ENCODE assay signal across 8 cellular contexts in the genomic region with DNA sequence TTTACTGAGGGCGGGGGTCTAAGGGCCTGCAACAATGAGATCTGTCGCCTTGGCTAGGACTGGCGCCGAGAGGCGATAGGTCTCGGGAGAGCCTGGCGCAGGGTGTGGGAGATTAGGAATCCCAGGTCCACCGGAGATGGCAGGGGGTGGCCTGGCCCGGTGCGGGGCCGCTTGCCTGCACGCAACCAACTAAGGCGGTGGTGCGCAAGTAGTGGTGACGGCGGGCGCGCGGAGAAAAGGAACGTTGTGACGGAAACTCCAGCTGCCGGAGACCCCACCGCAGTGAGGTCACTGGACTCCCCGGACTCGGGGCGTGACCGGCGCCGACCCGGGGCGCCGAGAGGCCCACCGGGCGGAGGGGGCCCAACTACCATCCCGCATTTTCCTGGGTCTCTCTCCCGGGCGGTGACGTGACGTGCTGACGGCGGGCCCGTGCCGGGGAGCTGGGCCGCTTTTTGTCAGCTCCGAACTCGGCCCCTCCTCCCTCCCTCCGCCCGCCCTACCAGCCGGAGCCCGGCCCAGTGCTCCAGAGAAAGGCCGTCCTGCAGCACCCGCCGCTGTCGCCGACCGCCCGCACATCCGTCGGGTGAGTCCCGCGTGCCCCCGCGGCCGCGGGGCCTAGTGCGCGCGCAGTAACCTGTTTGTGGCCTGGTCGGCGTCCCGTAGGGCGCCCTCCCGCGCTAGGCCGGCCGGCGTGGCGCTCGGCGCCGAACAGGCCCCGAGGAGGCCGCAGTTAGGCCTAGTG. TPM values are rescaled to one million over a fixed set of nuclear protein-coding genes. Genes with fewer than 3 reads are reported as not detected.
DNase-seq lines count a peak whose midpoint lies in the region; ATAC-seq and TF ChIP-seq lines count a peak whose summit lies in the region.

TSS of gene ZFY (plus strand) at position 521 of the 745 bp plus-strand sequence. CDS start 18,556 bp downstream, outside the sequence.

- H3K9me2 ChIP-seq in SK-N-SH = no peaks in the 10 kb centered on the region

- no peak within 1 kb of the TSS for H3K4me3 ChIP-seq in SK-N-SH (ENCODE audit: low read depth in 2 of 2, low read length in 1 of 2)

- no peaks in the 10 kb centered on the region for H3K4me1 ChIP-seq in SK-N-SH (ENCODE audit: control insufficient read depth in 1 of 2, insufficient read depth in 2 of 2, low read depth in 1 of 2, low read length in 1 of 2)

- POLR2A ChIA-PET in SK-N-SH (lab: Yijun Ruan, JAX) = no interaction called here

- no peak within 1 kb of the TSS for H3K9ac ChIP-seq in SK-N-SH

- WGBS in SK-N-SH (ENCODE audit: low lambda C conversion rate) = no CpG with 5 or more reads among the region's 83 CpGs

- no peaks in the 10 kb centered on the region for H3K9me3 ChIP-seq in SK-N-SH

- H4K20me1 ChIP-seq in SK-N-SH (ENCODE audit: insufficient read depth) = no peaks in the 10 kb centered on the region

- peak; percentile 30 for ATAC-seq in GM19455 (IDR thresholded peaks at IDR 0.05; ENCODE audit: unreplicated experiment)

- no peak within 1 kb of the TSS for H3K4me2 ChIP-seq in SK-N-SH

- TF ChIP-seq CTCF in SK-N-SH (IDR thresholded peaks at IDR 0.05) = no peak

- no peak for TF ChIP-seq EP300 in SK-N-SH (IDR thresholded peaks at IDR 0.05; ENCODE audit: borderline replicate concordance in 1 of 2, low read depth in 1 of 2, low read length in 1 of 2)

- no peak within 1 kb of the TSS for H3K27ac ChIP-seq in SK-N-SH (ENCODE audit: low read depth in 2 of 2, low read length in 1 of 2)

- no peaks in the 10 kb centered on the region for H3K27me3 ChIP-seq in SK-N-SH (ENCODE audit: insufficient read depth)

- DNase-seq in KG1 (lab: John Stamatoyannopoulos, UW) (peak; percentile 15), activated T-cell treated with anti-CD3 and anti-CD28 coated beads for 48 hours (ENCODE audit: low read depth) (peak; percentile 56), hypothalamus (lab: John Stamatoyannopoulos, UW) (peak in 30 of 51 donors; percentile 7 to 82 (median 48)), SK-N-SH (no peak), DMS153 (lab: John Stamatoyannopoulos, UW) (no peak), NCI-H1436 treated with DMSO at 0.1 percent for 48 hours (lab: John Stamatoyannopoulos, UW) (no peak)
- DNase-seq in stimulated activated CD8-positive, alpha-beta memory T cell treated with anti-CD3 and anti-CD28 coated beads, Interleukin-12 subunit alpha, Interleukin-12 subunit beta, amount 100 ng/mL, for 1 hour (ENCODE audit: low read depth) = peak; percentile 35

- no peaks in the 10 kb centered on the region for H3F3A ChIP-seq in SK-N-SH (replicated peaks; ENCODE audit: insufficient read depth)

- H3K36me3 ChIP-seq in SK-N-SH (replicated peaks in 1 of 2; ENCODE audit: control insufficient read depth in 1 of 2, insufficient read depth in 2 of 2, low read length in 1 of 2) = no peaks in the 10 kb centered on the region

- TF ChIP-seq RAD21 in SK-N-SH (IDR thresholded peaks at IDR 0.05; ENCODE audit: low read length) = no peak

- H2AFZ ChIP-seq in SK-N-SH (ENCODE audit: low read depth) = no peak within 1 kb of the TSS

- H3K79me2 ChIP-seq in SK-N-SH (ENCODE audit: insufficient read depth) = no peaks in the 10 kb centered on the region

- CTCF ChIA-PET in SK-N-SH (lab: Yijun Ruan, JAX) = no interaction called here

TF ChIP-seq in SK-N-SH, 30 proteins besides CTCF, POLR2A, EP300 and RAD21:
- no peak for TF ChIP-seq MEF2A (IDR thresholded peaks at IDR 0.05; ENCODE audit: borderline replicate concordance, low read depth)
- no peak for TF ChIP-seq RCOR1 (IDR thresholded peaks at IDR 0.05; ENCODE audit: low read length)
- TF ChIP-seq ZBTB33 (IDR thresholded peaks at IDR 0.05; ENCODE audit: borderline replicate concordance, low read depth) = no peak
- no peak for TF ChIP-seq TCF12 (IDR thresholded peaks at IDR 0.05)
- no peak for TF ChIP-seq FOSL2 (IDR thresholded peaks at IDR 0.05; ENCODE audit: borderline replicate concordance, low read depth)
- TF ChIP-seq SMC3 (IDR thresholded peaks at IDR 0.05; ENCODE audit: low read depth, low read length) = no peak
- no peak for TF ChIP-seq FOXJ3 (CRISPR knock-in tag; IDR thresholded peaks at IDR 0.05)
- TF ChIP-seq RFX5 (IDR thresholded peaks at IDR 0.05; ENCODE audit: low read length) = no peak
- TF ChIP-seq JUND (IDR thresholded peaks at IDR 0.05) = no peak
- TF ChIP-seq FOXM1 (IDR thresholded peaks at IDR 0.05; ENCODE audit: low read depth) = no peak
- no peak for TF ChIP-seq ELF1 (IDR thresholded peaks at IDR 0.05)
- no peak for TF ChIP-seq SIN3A (IDR thresholded peaks at IDR 0.05; ENCODE audit: borderline replicate concordance, low read depth, low read length)
- TF ChIP-seq TAF1 (IDR thresholded peaks at IDR 0.05; ENCODE audit: borderline replicate concordance, low read depth, low read length) = no peak
- TF ChIP-seq, protein P1, sequence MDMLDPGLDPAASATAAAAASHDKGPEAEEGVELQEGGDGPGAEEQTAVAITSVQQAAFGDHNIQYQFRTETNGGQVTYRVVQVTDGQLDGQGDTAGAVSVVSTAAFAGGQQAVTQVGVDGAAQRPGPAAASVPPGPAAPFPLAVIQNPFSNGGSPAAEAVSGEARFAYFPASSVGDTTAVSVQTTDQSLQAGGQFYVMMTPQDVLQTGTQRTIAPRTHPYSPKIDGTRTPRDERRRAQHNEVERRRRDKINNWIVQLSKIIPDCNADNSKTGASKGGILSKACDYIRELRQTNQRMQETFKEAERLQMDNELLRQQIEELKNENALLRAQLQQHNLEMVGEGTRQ (IDR thresholded peaks at IDR 0.05; ENCODE audit: borderline replicate concordance, low read depth, low read length) = no peak
- TF ChIP-seq, protein P2, sequence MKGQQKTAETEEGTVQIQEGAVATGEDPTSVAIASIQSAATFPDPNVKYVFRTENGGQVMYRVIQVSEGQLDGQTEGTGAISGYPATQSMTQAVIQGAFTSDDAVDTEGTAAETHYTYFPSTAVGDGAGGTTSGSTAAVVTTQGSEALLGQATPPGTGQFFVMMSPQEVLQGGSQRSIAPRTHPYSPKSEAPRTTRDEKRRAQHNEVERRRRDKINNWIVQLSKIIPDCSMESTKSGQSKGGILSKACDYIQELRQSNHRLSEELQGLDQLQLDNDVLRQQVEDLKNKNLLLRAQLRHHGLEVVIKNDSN (IDR thresholded peaks at IDR 0.05; ENCODE audit: borderline replicate concordance, low read depth) = no peak
- TF ChIP-seq GATA2 (CRISPR knock-in tag; IDR thresholded peaks at IDR 0.05) = no peak
- no peak for TF ChIP-seq RXRA (IDR thresholded peaks at IDR 0.05; ENCODE audit: borderline replicate concordance, low read depth)
- TF ChIP-seq NFIC (IDR thresholded peaks at IDR 0.05; ENCODE audit: borderline replicate concordance) = no peak
- TF ChIP-seq, protein P3, sequence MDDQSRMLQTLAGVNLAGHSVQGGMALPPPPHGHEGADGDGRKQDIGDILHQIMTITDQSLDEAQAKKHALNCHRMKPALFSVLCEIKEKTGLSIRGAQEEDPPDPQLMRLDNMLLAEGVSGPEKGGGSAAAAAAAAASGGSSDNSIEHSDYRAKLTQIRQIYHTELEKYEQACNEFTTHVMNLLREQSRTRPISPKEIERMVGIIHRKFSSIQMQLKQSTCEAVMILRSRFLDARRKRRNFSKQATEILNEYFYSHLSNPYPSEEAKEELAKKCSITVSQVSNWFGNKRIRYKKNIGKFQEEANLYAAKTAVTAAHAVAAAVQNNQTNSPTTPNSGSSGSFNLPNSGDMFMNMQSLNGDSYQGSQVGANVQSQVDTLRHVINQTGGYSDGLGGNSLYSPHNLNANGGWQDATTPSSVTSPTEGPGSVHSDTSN (IDR thresholded peaks at IDR 0.05) = no peak
TF ChIP-seq in SK-N-SH: peak in this region for 0.

RNA-seq across cellular contexts. Expression of gene ZFY, which starts in this region (rescaled TPM):
- polyA plus RNA-seq in SK-N-SH (2012; rRNA removed) = not detected in 2 replicates
- not detected in 2 replicates for polyA plus RNA-seq in SK-N-SH (2012; cell fraction: cytosol; rRNA removed)
- not detected in 2 replicates for polyA plus RNA-seq in SK-N-SH (2012; cell fraction: nucleus; rRNA removed)

Comparison
In these comparisons a context has a peak if more than half of its experiments do, and no peak if none do; other contexts are left out.
1. DNase-seq: peak in KG1 (single experiment), activated T-cell treated with anti-CD3 and anti-CD28 coated beads for 48 hours (single experiment), hypothalamus (30 of 51) and stimulated activated CD8-positive, alpha-beta memory T cell treated with anti-CD3 and anti-CD28 coated beads, Interleukin-12 subunit alpha, Interleukin-12 subunit beta, amount 100 ng/mL, for 1 hour (single experiment); none in SK-N-SH (single experiment), DMS153 (single experiment) and NCI-H1436 treated with DMSO at 0.1 percent for 48 hours (single experiment).